In genomic region chr6:129708496-129709216, GRCh38 we compare ENCODE assay signal across 10 cellular contexts. TPM values are rescaled to one million over a fixed set of nuclear protein-coding genes. Genes with fewer than 3 reads are reported as not detected.
DNase-seq lines count a peak whose midpoint lies in the region; ATAC-seq, FAIRE-seq and TF ChIP-seq lines count a peak whose summit lies in the region.
"Had no signal": no experiment of that assay in that cellular context is flagged by ENCODE, and none has a peak within 500 bp of the region (broad histone marks: within the 10 kb centered on the region; RNA-seq: fewer than 3 reads in every experiment).

No MANE protein-coding gene starts in this region.

- H3K79me2 ChIP-seq in HepG2 (ENCODE audit: insufficient read depth, low read length): peaks cover 62% of the 10 kb centered on the region
- peaks cover 66% of the 10 kb centered on the region for H3K79me2 ChIP-seq in GM12878 (ENCODE audit: control insufficient read depth, insufficient read depth, low read length)

- no TSS peak for BruUV-seq in HepG2 (replicated peaks; lab: Mats Ljungman, UMichigan)
- BruUV-seq in GM12878 (replicated peaks; lab: Mats Ljungman, UMichigan): no TSS peak

- H3K9me3 ChIP-seq in HepG2 (ENCODE audit: low read length) (no peaks in the 10 kb centered on the region), right lobe of liver (no peaks in the 10 kb centered on the region), GM12878 (replicated peaks; ENCODE audit: control insufficient read depth, insufficient read depth, low read length) (no peaks in the 10 kb centered on the region; the same call in 2 of the 3 replicates), mucosa of stomach (ENCODE audit: control insufficient read depth, low read length) (no peaks in the 10 kb centered on the region), uterus (no peaks in the 10 kb centered on the region)

- TF ChIP-seq EP300 in HepG2 (IDR thresholded peaks at IDR 0.05; ENCODE audit: low read depth in 2 of 2, low read length in 2 of 2): no peak
- no peak for TF ChIP-seq EP300 in HepG2 (CRISPR knock-in tag; IDR thresholded peaks at IDR 0.05; ENCODE audit: borderline replicate concordance)
- TF ChIP-seq EP300 in GM12878 (IDR thresholded peaks at IDR 0.05; ENCODE audit: borderline replicate concordance in 1 of 2, control insufficient read depth in 1 of 2, low read depth in 2 of 2, low read length in 2 of 2): no peak

- H3K4me2 ChIP-seq in HepG2 (ENCODE audit: low read depth, low read length): peak overlapping the region; percentile 83
- H3K4me2 ChIP-seq in GM12878 (ENCODE audit: control insufficient read depth, insufficient read depth): peak overlapping the region; percentile 98

- no peak for FAIRE-seq in HepG2 (lab: Jason Lieb, UNC)
- FAIRE-seq in GM12878 (lab: Jason Lieb, UNC): no peak
- FAIRE-seq: urothelium cell line had no signal

- no peaks in the 10 kb centered on the region; the same call in 1 of the 2 replicates for H4K20me1 ChIP-seq in HepG2 (ENCODE audit: insufficient read depth, low read length)
- no peaks in the 10 kb centered on the region for H4K20me1 ChIP-seq in GM12878 (ENCODE audit: control insufficient read depth, insufficient read depth)

- ATAC-seq in HepG2: no peak
- no peak for ATAC-seq in right lobe of liver
- ATAC-seq in GM12878: no peak
- ATAC-seq in HG03175 (IDR thresholded peaks at IDR 0.05; ENCODE audit: unreplicated experiment): no peak

- peak overlapping the region; percentile 68 for H3K27ac ChIP-seq in HepG2 (ENCODE audit: extremely low read length, insufficient read depth, low read length)
- H3K27ac ChIP-seq in right lobe of liver: no peak overlapping the region
- H3K27ac ChIP-seq in GM12878 (ENCODE audit: control insufficient read depth, insufficient read depth): peak overlapping the region; percentile 73
- peak overlapping the region; percentile 76 to 87 for H3K27ac ChIP-seq in uterus

- H3K27me3 ChIP-seq in HepG2 (ENCODE audit: control insufficient read depth in 1 of 2, insufficient read depth in 2 of 2, low read length in 2 of 2) (no peaks in the 10 kb centered on the region; a peak in 1 of 5 replicates), right lobe of liver (no peaks in the 10 kb centered on the region), GM12878 (replicated peaks in 1 of 2; ENCODE audit: control insufficient read depth in 2 of 2, insufficient read depth in 2 of 2, low read length in 1 of 2) (no peaks in the 10 kb centered on the region), mucosa of stomach (ENCODE audit: control insufficient read depth, insufficient read depth, low read length) (no peaks in the 10 kb centered on the region), uterus (no peaks in the 10 kb centered on the region)

- WGBS in HepG2 (ENCODE audit: low lambda C conversion rate): 1% methylated on average over 4 of the region's 4 CpGs
- 75% methylated on average over 4 of the region's 4 CpGs for WGBS in right lobe of liver (ENCODE audit: insufficient coverage, low coverage, low lambda C conversion rate, missing lambda C conversion rate)
- WGBS in GM12878 (ENCODE audit: insufficient coverage, insufficient replicate concordance, low lambda C conversion rate, missing lambda C conversion rate): 85% methylated on average over 4 of the region's 4 CpGs

- no peak overlapping the region for H2AFZ ChIP-seq in HepG2 (ENCODE audit: low read length)
- no peak overlapping the region for H2AFZ ChIP-seq in GM12878 (ENCODE audit: control insufficient read depth, low read depth, low read length)

- H3K4me1 ChIP-seq in HepG2 (ENCODE audit: insufficient read depth, low read length) (peaks cover 54% of the 10 kb centered on the region), right lobe of liver (peaks cover 0 to 11% (median 4%) of the 10 kb centered on the region in 4 donors), GM12878 (ENCODE audit: control insufficient read depth, insufficient read depth, low read length) (peaks cover 24% of the 10 kb centered on the region), mucosa of stomach (ENCODE audit: control insufficient read depth, insufficient read depth, low read length) (peaks cover 13% of the 10 kb centered on the region), uterus (no peaks in the 10 kb centered on the region)

- H3K36me3 ChIP-seq in HepG2 (replicated peaks in 1 of 2; ENCODE audit: control insufficient read depth in 1 of 2, insufficient read depth in 2 of 2, low read length in 2 of 2) (peaks cover 2 to 9% of the 10 kb centered on the region in 2 experiments; a peak in 2 of 5 replicates), right lobe of liver (no peaks in the 10 kb centered on the region), GM12878 (ENCODE audit: control insufficient read depth in 2 of 2, insufficient read depth in 2 of 2, low read length in 1 of 2) (no peaks in the 10 kb centered on the region), mucosa of stomach (ENCODE audit: control insufficient read depth, insufficient read depth, low read length) (no peaks in the 10 kb centered on the region), uterus (no peaks in the 10 kb centered on the region)

- DNase-seq in HepG2 (ENCODE audit: low spot score) (no peak), right lobe of liver (no peak), GM12878 (ENCODE audit: low read depth, low spot score) (no peak), uterus (no peak), NCI-H1105 treated with DMSO at 0.1 percent for 48 hours (lab: John Stamatoyannopoulos, UW) (no peak), NCI-H2196 treated with DMSO at 0.1 percent for 48 hours (lab: John Stamatoyannopoulos, UW; ENCODE audit: unreplicated experiment) (no peak)
- DNase-seq: activated effector memory CD4-positive, alpha-beta T cell treated with Interleukin-2 at 50 U/mL for 16 hours had no signal

- RAD21 ChIA-PET in GM12878 (lab: Charles Lee; ENCODE audit: unreplicated experiment): interaction anchor here (0.7 to 12.3 kb wide), 16 partner anchors 8 to 109 kb away, joined by 3 to 189 read pairs (median 10); no protein-coding TSS in a partner anchor

- TF ChIP-seq RAD21 in HepG2 (CRISPR knock-in tag; IDR thresholded peaks at IDR 0.05) (no peak), GM12878 (IDR thresholded peaks at IDR 0.05; ENCODE audit: insufficient read depth, low read depth, low read length) (no peak)

- H3K4me3 ChIP-seq in HepG2 (replicated peaks in 1 of 3; ENCODE audit: insufficient read depth in 1 of 3, low read depth in 2 of 3, low read length in 3 of 3) (peak overlapping the region; percentile 67 to 84 (median 78)), right lobe of liver (no peak overlapping the region), GM12878 (peak overlapping the region; percentile 94), mucosa of stomach (ENCODE audit: low read length) (peak overlapping the region; percentile 44), uterus (peak overlapping the region in 1 of 2 donors; percentile 41)

- intact Hi-C loops in HepG2 (cut with micrococcal nuclease; ENCODE audit: unreplicated experiment): loop anchor here (1.0 to 5.0 kb wide), 2 partner anchors 9 to 66 kb away; no protein-coding TSS in a partner anchor
- intact Hi-C loops in right lobe of liver (cut with DNase I): no loop called here
- intact Hi-C loops in GM12878 (cut with micrococcal nuclease; ENCODE audit: unreplicated experiment): loop anchor here (5.0 kb wide), 1 partner anchor 86 kb away; no protein-coding TSS in a partner anchor
- intact Hi-C loops in uterus (cut with DNase I; ENCODE audit: low total_unique reads): no loop called here

- in situ Hi-C loops in HepG2 (cut with HindIII; ENCODE audit: extremely low pct_ligation_motif_present, low pct_unique_long_range_greater_than_20kb) (no loop called here), GM12878 (cut with MboI) (no loop called here)

- TF ChIP-seq CTCF in HepG2 (CRISPR knock-in tag; IDR thresholded peaks at IDR 0.05) (no peak), right lobe of liver (IDR thresholded peaks at IDR 0.05) (no peak), GM12878 (IDR thresholded peaks at IDR 0.05 in 2 of 3, conservative IDR thresholded peaks at IDR 0.05 in 1 of 3; ENCODE audit: control insufficient read depth in 2 of 3, extremely low read depth in 1 of 3, insufficient read depth in 1 of 3, low read depth in 3 of 3, low read length in 3 of 3) (no peak), uterus (IDR thresholded peaks at IDR 0.05) (no peak)

- peak in 1 of 2 experiments; percentile 12; a peak in 1 of 4 replicates for TF ChIP-seq POLR2A in HepG2 (IDR thresholded peaks at IDR 0.05; ENCODE audit: insufficient read depth in 1 of 2, low read depth in 2 of 2, low read length in 2 of 2)
- TF ChIP-seq POLR2A in right lobe of liver (IDR thresholded peaks at IDR 0.05): no peak
- TF ChIP-seq POLR2A in GM12878 (IDR thresholded peaks at IDR 0.05; ENCODE audit: low read depth, low read length): no peak
- TF ChIP-seq POLR2A in uterus (IDR thresholded peaks at IDR 0.05): no peak

- POLR2A ChIA-PET in HepG2 (lab: Yijun Ruan, JAX) (interaction anchor here (1.4 to 3.7 kb wide), 9 partner anchors 8 to 71 kb away, joined by 7 to 96 read pairs (median 22); no protein-coding TSS in a partner anchor), GM12878 (lab: Charles Lee) (interaction anchor here (0.6 to 8.6 kb wide), 10 partner anchors 8 to 174 kb away, joined by 3 to 115 read pairs (median 12); no protein-coding TSS in a partner anchor)

- H3K9ac ChIP-seq in HepG2 (ENCODE audit: insufficient read depth, low read depth, low read length) (peak overlapping the region; percentile 72), GM12878 (ENCODE audit: control insufficient read depth, insufficient read depth, low read length) (peak overlapping the region; percentile 79), mucosa of stomach (ENCODE audit: low read length) (peak overlapping the region; percentile 64)

- SMC1A ChIA-PET in GM12878 (lab: Charles Lee; ENCODE audit: uncharacterized antibody, unreplicated experiment): interaction anchor here (0.9 to 17.6 kb wide), 23 partner anchors 8 to 124 kb away, joined by 3 to 434 read pairs (median 5); no protein-coding TSS in a partner anchor

- CTCF ChIA-PET in HepG2 (lab: Yijun Ruan, JAX; ENCODE audit: low intra/inter-chr PET ratio, low total read pairs): no interaction called here
- CTCF ChIA-PET in GM12878 (lab: Yijun Ruan, JAX): interaction anchor here (1.2 to 11.3 kb wide), 9 partner anchors 9 to 209 kb away, joined by 3 to 117 read pairs (median 22); no protein-coding TSS in a partner anchor

RNA-seq across cellular contexts. Expression of gene ARHGAP18, which starts 1.3 kb away (rescaled TPM):
- 115 and 183 TPM in 2 replicates for total RNA-seq in HepG2 (2016; rRNA removed; fragmentation: Illumina TruSeq; extraction: Trizol)
- 16.6 and 18.3 TPM in 2 replicates for total RNA-seq in HepG2 (2016; cell fraction: cytosol; rRNA removed; fragmentation: Illumina TruSeq; extraction: Trizol; ENCODE audit: low read depth)
- total RNA-seq in HepG2 (2016; cell fraction: insoluble cytoplasmic fraction; rRNA removed; fragmentation: Illumina TruSeq; extraction: Trizol): 116 and 185 TPM in 2 replicates
- 53.6 and 60.8 TPM in 2 replicates for total RNA-seq in HepG2 (2016; cell fraction: membrane; rRNA removed; fragmentation: Illumina TruSeq; extraction: Trizol)
- total RNA-seq in HepG2 (2016; cell fraction: nucleus; rRNA removed; fragmentation: Illumina TruSeq; extraction: Trizol): 89.7 and 91.5 TPM in 2 replicates
- polyA plus RNA-seq in HepG2 (2011; rRNA removed): 37.8 and 58.2 TPM in 2 replicates
- polyA plus RNA-seq in HepG2 (2011; cell fraction: cytosol; rRNA removed): 24.3 and 29.8 TPM in 2 replicates
- 13.1 and 14.2 TPM in 2 replicates for polyA plus RNA-seq in HepG2 (2011; cell fraction: nucleus; rRNA removed)
- 54.6 and 95.7 TPM in 2 replicates for polyA plus RNA-seq in HepG2 (2012)
- polyA plus RNA-seq in HepG2 (2016; cell fraction: cytosol; fragmentation: Illumina TruSeq; extraction: Trizol; ENCODE audit: low read depth): 6.1 and 6.7 TPM in 2 replicates
- polyA plus RNA-seq in HepG2 (2016; cell fraction: insoluble cytoplasmic fraction; fragmentation: Illumina TruSeq; extraction: Trizol; ENCODE audit: low read depth): 150 and 162 TPM in 2 replicates
- polyA plus RNA-seq in HepG2 (2016; cell fraction: membrane; fragmentation: Illumina TruSeq; extraction: Trizol; ENCODE audit: low read depth): 21.3 and 24.5 TPM in 2 replicates
- polyA plus RNA-seq in HepG2 (2016; cell fraction: nucleus; fragmentation: Illumina TruSeq; extraction: Trizol; ENCODE audit: insufficient read depth, low read depth): 65.9 and 66.3 TPM in 2 replicates
- polyA minus RNA-seq in HepG2 (2011; rRNA and poly(A)+ RNA removed; ENCODE audit: low replicate concordance): 8.2 and 55.6 TPM in 2 replicates
- polyA minus RNA-seq in HepG2 (2011; cell fraction: cytosol; rRNA and poly(A)+ RNA removed): 60.4 and 69.2 TPM in 2 replicates
- polyA minus RNA-seq in HepG2 (2011; cell fraction: nucleus; rRNA and poly(A)+ RNA removed): 134 and 144 TPM in 2 replicates
- total RNA-seq in right lobe of liver: 1 to 10 TPM; 2.2 to 8.0 (median 2.9) TPM
- 71.9 and 73.5 TPM in 2 replicates for total RNA-seq in GM12878 (2013; cell fraction: nucleolus; rRNA removed)
- 32.4 and 39.0 TPM in 2 replicates for total RNA-seq in GM12878 (2014; rRNA removed)
- total RNA-seq in GM12878 (2014; rRNA removed; fragmentation: Illumina TruSeq; extraction: Trizol): 52.1 and 52.2 TPM in 2 replicates
- 32.3 and 35.0 TPM in 2 replicates for total RNA-seq in GM12878 (2021)
- 11.8 TPM for polyA plus RNA-seq in GM12878 (2011; ENCODE audit: low read depth)
- 37.7 and 62.0 TPM in 2 replicates for polyA plus RNA-seq in GM12878 (2011; rRNA removed)
- 12.4 and 14.5 TPM in 2 replicates for polyA plus RNA-seq in GM12878 (2011; cell fraction: cytosol; rRNA removed)
- 14.1 and 17.3 TPM in 2 replicates for polyA plus RNA-seq in GM12878 (2011; cell fraction: nucleus; rRNA removed)
- polyA plus RNA-seq in GM12878 (2012): 20.8 and 37.4 TPM in 2 replicates
- polyA plus RNA-seq in GM12878 (2014; fragmentation: Illumina TruSeq; extraction: Trizol): 37.5 and 45.8 TPM in 2 replicates
- polyA plus RNA-seq in GM12878 (2014; fragmentation: Nextera tagmentation; extraction: Ambion mirVana): 10 to 100 TPM; 24.9 to 28.0 TPM
- 14.8 and 18.2 TPM in 2 replicates for polyA plus RNA-seq in GM12878 (2014; rRNA removed)
- 10 to 100 TPM; 29.7 to 31.1 TPM for polyA plus RNA-seq in GM12878 (2016; fragmentation: Nextera tagmentation; extraction: Ambion mirVana)
- 37.0 and 39.1 TPM in 2 replicates for polyA minus RNA-seq in GM12878 (2011; rRNA and poly(A)+ RNA removed)
- polyA minus RNA-seq in GM12878 (2011; cell fraction: cytosol; rRNA and poly(A)+ RNA removed): 17.6 and 19.8 TPM in 2 replicates
- 38.1 and 42.7 TPM in 2 replicates for polyA minus RNA-seq in GM12878 (2011; cell fraction: nucleus; rRNA and poly(A)+ RNA removed)
- 10 to 100 TPM in 3 of 4 donors, 1 to 10 TPM in 1; 6.3 to 36.7 (median 15.4) TPM for total RNA-seq in uterus

Comparison
In these comparisons a context has a peak if more than half of its experiments do, and no peak if none do; other contexts are left out.
1. H3K27ac ChIP-seq: peak in HepG2 (single experiment), GM12878 (single experiment) and uterus (2 of 2); none in right lobe of liver (0 of 3).
2. H3K4me3 ChIP-seq: peak in HepG2 (3 of 3), GM12878 (single experiment) and mucosa of stomach (single experiment); none in right lobe of liver (0 of 3).
3. intact Hi-C loops: an anchor here in HepG2 (1.0 to 5.0 kb wide) and GM12878 (5.0 kb wide); none called in right lobe of liver and uterus.
4. Of the 75 proteins assayed by ChIP-seq in both HepG2 and GM12878: peak only in HepG2: PBX3; only in GM12878: none; in both: ZNF687; in neither: 72; mixed calls (peak in some experiments, not most) for 1.
5. Peak in every context shown above with its lines, with median percentiles within 50 percentile points of each other: H3K9ac ChIP-seq.